Comparison of ENCODE assay signal across 25 cellular contexts in the genomic region with DNA sequence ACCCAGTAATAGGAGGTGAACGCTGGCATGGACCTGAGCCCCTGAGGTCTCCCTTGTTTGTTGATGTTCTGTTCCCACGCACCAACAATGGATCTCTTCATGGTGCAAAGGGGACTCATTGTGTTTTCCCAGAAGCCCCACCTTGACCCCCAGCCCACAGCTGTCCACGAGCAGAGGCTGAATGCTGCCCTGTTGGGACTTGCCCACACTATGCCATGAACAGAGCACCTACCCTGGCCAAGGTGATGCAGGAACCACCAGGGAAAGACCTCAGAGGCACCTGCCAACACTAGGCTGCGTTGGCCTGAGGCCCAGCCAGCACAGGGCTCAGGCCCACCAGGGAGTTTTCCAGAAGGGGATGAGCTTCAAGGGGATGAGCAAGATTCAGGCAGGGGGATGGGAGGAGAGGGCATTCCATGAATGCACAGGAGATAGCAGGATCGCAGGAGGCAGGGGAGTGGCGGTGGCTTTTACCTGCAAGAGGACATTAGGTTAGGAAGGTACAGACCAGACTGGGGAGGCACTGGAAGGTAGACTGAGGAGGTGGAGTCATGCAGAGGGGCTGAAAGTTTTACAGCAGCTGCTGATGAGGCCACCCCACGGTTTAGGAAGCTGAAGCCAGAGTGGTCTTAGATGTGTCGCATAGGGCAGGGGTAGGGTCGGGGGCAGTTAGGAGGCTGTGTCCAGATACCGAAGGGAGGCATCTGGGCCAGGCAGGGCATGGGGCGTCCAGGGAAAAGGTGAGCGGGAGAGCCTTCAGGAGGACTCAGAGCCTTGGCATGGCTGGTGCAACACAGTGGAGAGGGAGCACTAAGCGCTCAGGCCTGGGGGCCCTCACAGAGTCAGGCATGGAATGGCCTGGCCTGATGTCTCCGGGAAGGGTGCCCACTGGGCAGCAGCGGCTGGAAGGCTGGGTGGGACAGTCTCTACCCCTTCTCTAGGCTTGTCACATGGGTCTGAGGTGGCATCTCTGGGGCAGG. TPM values are rescaled to one million over a fixed set of nuclear protein-coding genes. Genes with fewer than 3 reads are reported as not detected.
DNase-seq lines count a peak whose midpoint lies in the region; ATAC-seq and TF ChIP-seq lines count a peak whose summit lies in the region.
"Had no signal": no experiment of that assay in that cellular context is flagged by ENCODE, and none has a peak within 500 bp of the region (broad histone marks: within the 10 kb centered on the region; RNA-seq: fewer than 3 reads in every experiment).

No MANE protein-coding gene starts in this region.

- no peaks in the 10 kb centered on the region for H3K27me3 ChIP-seq in PC-9 (ENCODE audit: insufficient read depth, low read depth)
- H3K27me3 ChIP-seq: cardiac muscle cell, pancreas, uterus had no signal

- peak overlapping the region; percentile 26 for H3K4me2 ChIP-seq in PC-9

- no peaks in the 10 kb centered on the region for H3K9me2 ChIP-seq in PC-9 (ENCODE audit: insufficient read depth)

- no peak overlapping the region for H3K4me3 ChIP-seq in PC-9
- H3K4me3 ChIP-seq: cardiac muscle cell, HAP-1, pancreas, SJCRH30, uterus had no signal

- peak overlapping the region; percentile 18 for H3K27ac Mint-ChIP-seq in endothelial cell (ENCODE audit: unreplicated experiment)
- H3K27ac Mint-ChIP-seq in stimulated activated effector memory CD8-positive, alpha-beta T cell treated with anti-CD3 and anti-CD28 coated beads, Interleukin-12 subunit alpha, Interleukin-12 subunit beta, amount 100 ng/mL, for 72 hours, result peak overlapping the region; percentile 30
- no peak overlapping the region for H3K27ac Mint-ChIP-seq in activated CD4-positive, alpha-beta memory T cell treated with anti-CD3 and anti-CD28 coated beads, Interleukin-2, amount 10 ng/mL, durations not matched to agents 7 days and 5 days
- H3K27ac Mint-ChIP-seq: activated naive CD4-positive, alpha-beta T cell treated with anti-CD3 and anti-CD28 coated beads for 36 hours; activated T-cell treated with anti-CD3 and anti-CD28 coated beads, Interleukin-2, amount 50 U/mL, for 24 hours had no signal

- H3K4me3 Mint-ChIP-seq in endothelial cell (ENCODE audit: unreplicated experiment), result no peak overlapping the region
- no peak overlapping the region for H3K4me3 Mint-ChIP-seq in stimulated activated effector memory CD8-positive, alpha-beta T cell treated with anti-CD3 and anti-CD28 coated beads, Interleukin-12 subunit alpha, Interleukin-12 subunit beta, amount 100 ng/mL, for 72 hours
- H3K4me3 Mint-ChIP-seq in activated CD4-positive, alpha-beta memory T cell treated with anti-CD3 and anti-CD28 coated beads, Interleukin-2, amount 10 ng/mL, durations not matched to agents 7 days and 5 days, result no peak overlapping the region
- H3K4me3 Mint-ChIP-seq: activated naive CD4-positive, alpha-beta T cell treated with anti-CD3 and anti-CD28 coated beads for 36 hours; activated T-cell treated with anti-CD3 and anti-CD28 coated beads, Interleukin-2, amount 50 U/mL, for 24 hours; naive thymus-derived CD8-positive, alpha-beta T cell; T-cell had no signal

- H3K27me3 Mint-ChIP-seq in endothelial cell (ENCODE audit: unreplicated experiment), result peaks cover 3% of the 10 kb centered on the region
- no peaks in the 10 kb centered on the region for H3K27me3 Mint-ChIP-seq in activated CD4-positive, alpha-beta memory T cell treated with anti-CD3 and anti-CD28 coated beads, Interleukin-2, amount 10 ng/mL, durations not matched to agents 7 days and 5 days
- H3K27me3 Mint-ChIP-seq: activated T-cell treated with anti-CD3 and anti-CD28 coated beads, Interleukin-2, amount 50 U/mL, for 24 hours; naive thymus-derived CD8-positive, alpha-beta T cell; T-cell had no signal

- H3F3A ChIP-seq in PC-9 (ENCODE audit: insufficient read depth, low read depth), result peaks cover 29% of the 10 kb centered on the region

- no peaks in the 10 kb centered on the region for H3K79me2 ChIP-seq in PC-9 (ENCODE audit: low read depth)

- no peak overlapping the region for H2AFZ ChIP-seq in PC-9

- POLR2A ChIA-PET in PC-9 (lab: Charles Lee; ENCODE audit: unreplicated experiment), result no interaction called here
- POLR2A ChIA-PET in activated CD4-positive, alpha-beta memory T cell treated with anti-CD3 and anti-CD28 coated beads, Interleukin-2, amount 10 ng/mL, durations not matched to agents 7 days and 5 days (lab: Charles Lee), result no interaction called here

- intact Hi-C loops in PC-9 (cut with micrococcal nuclease; ENCODE audit: unreplicated experiment), result no loop called here

- no peaks in the 10 kb centered on the region for H3K36me3 ChIP-seq in PC-9 (ENCODE audit: low read depth)
- H3K36me3 ChIP-seq: cardiac muscle cell, HAP-1, pancreas, SJCRH30, uterus had no signal

- H3K9me3 Mint-ChIP-seq in endothelial cell (ENCODE audit: unreplicated experiment), result no peaks in the 10 kb centered on the region
- H3K9me3 Mint-ChIP-seq in stimulated activated effector memory CD8-positive, alpha-beta T cell treated with anti-CD3 and anti-CD28 coated beads, Interleukin-12 subunit alpha, Interleukin-12 subunit beta, amount 100 ng/mL, for 72 hours, result no peaks in the 10 kb centered on the region
- no peaks in the 10 kb centered on the region for H3K9me3 Mint-ChIP-seq in activated CD4-positive, alpha-beta memory T cell treated with anti-CD3 and anti-CD28 coated beads, Interleukin-2, amount 10 ng/mL, durations not matched to agents 7 days and 5 days
- H3K9me3 Mint-ChIP-seq: activated naive CD4-positive, alpha-beta T cell treated with anti-CD3 and anti-CD28 coated beads for 36 hours; activated T-cell treated with anti-CD3 and anti-CD28 coated beads, Interleukin-2, amount 50 U/mL, for 24 hours; naive thymus-derived CD8-positive, alpha-beta T cell; T-cell had no signal

- H3K36me3 Mint-ChIP-seq in endothelial cell (ENCODE audit: low read depth, unreplicated experiment), result no peaks in the 10 kb centered on the region
- no peaks in the 10 kb centered on the region for H3K36me3 Mint-ChIP-seq in stimulated activated effector memory CD8-positive, alpha-beta T cell treated with anti-CD3 and anti-CD28 coated beads, Interleukin-12 subunit alpha, Interleukin-12 subunit beta, amount 100 ng/mL, for 72 hours
- H3K36me3 Mint-ChIP-seq in activated CD4-positive, alpha-beta memory T cell treated with anti-CD3 and anti-CD28 coated beads, Interleukin-2, amount 10 ng/mL, durations not matched to agents 7 days and 5 days (ENCODE audit: low read depth), result no peaks in the 10 kb centered on the region
- H3K36me3 Mint-ChIP-seq: naive thymus-derived CD8-positive, alpha-beta T cell; T-cell had no signal

- peaks cover 10% of the 10 kb centered on the region for H3K4me1 Mint-ChIP-seq in endothelial cell (ENCODE audit: unreplicated experiment)
- H3K4me1 Mint-ChIP-seq in stimulated activated effector memory CD8-positive, alpha-beta T cell treated with anti-CD3 and anti-CD28 coated beads, Interleukin-12 subunit alpha, Interleukin-12 subunit beta, amount 100 ng/mL, for 72 hours, result peaks cover 5% of the 10 kb centered on the region
- H3K4me1 Mint-ChIP-seq in activated CD4-positive, alpha-beta memory T cell treated with anti-CD3 and anti-CD28 coated beads, Interleukin-2, amount 10 ng/mL, durations not matched to agents 7 days and 5 days, result peaks cover 3% of the 10 kb centered on the region

- DNase-seq in PC-9 (no peak), endothelial cell (ENCODE audit: low spot score) (no peak), COR-L47 (lab: John Stamatoyannopoulos, UW) (no peak), putamen (ENCODE audit: low spot score) (no peak)
- DNase-seq in stimulated activated effector memory CD8-positive, alpha-beta T cell treated with anti-CD3 and anti-CD28 coated beads, Interleukin-12 subunit alpha, Interleukin-12 subunit beta, amount 100 ng/mL, for 72 hours (ENCODE audit: low spot score in 2 of 2), result no peak
- no peak for DNase-seq in activated CD4-positive, alpha-beta memory T cell treated with anti-CD3 and anti-CD28 coated beads, Interleukin-2, amount 10 ng/mL, durations not matched to agents 7 days and 5 days
- DNase-seq: activated CD4-positive, alpha-beta T cell treated with anti-CD3 and anti-CD28 coated beads for 1 hour; activated CD8-positive, alpha-beta memory T cell treated with anti-CD3 and anti-CD28 coated beads for 24 hours; activated naive CD4-positive, alpha-beta T cell treated with anti-CD3 and anti-CD28 coated beads for 36 hours; activated T-cell treated with anti-CD3 and anti-CD28 coated beads, Interleukin-2, amount 50 U/mL, for 24 hours; amniotic stem cell; mammary epithelial cell; naive thymus-derived CD8-positive, alpha-beta T cell; NCI-H1092; NCI-H2029 treated with DMSO at 0.1 percent for 48 hours; NCI-H82; OCI-M1; pancreas; SJCRH30; T-cell; uterus had no signal

- no peaks in the 10 kb centered on the region for H3K9me3 ChIP-seq in PC-9 (ENCODE audit: insufficient read depth, low read depth)
- H3K9me3 ChIP-seq: HAP-1, pancreas, SJCRH30, uterus had no signal

- CTCF ChIA-PET in PC-9 (lab: Charles Lee), result interaction anchor here (0.6 kb wide), 1 partner anchor 25 kb away, joined by 14 read pairs; no protein-coding TSS in a partner anchor
- CTCF ChIA-PET in activated CD4-positive, alpha-beta memory T cell treated with anti-CD3 and anti-CD28 coated beads, Interleukin-2, amount 10 ng/mL, durations not matched to agents 7 days and 5 days (lab: Charles Lee), result no interaction called here

- H4K20me1 ChIP-seq in PC-9 (ENCODE audit: insufficient read depth), result no peaks in the 10 kb centered on the region

- H3K4me1 ChIP-seq in PC-9 (replicated peaks; ENCODE audit: insufficient read depth), result peaks cover 74% of the 10 kb centered on the region
- H3K4me1 ChIP-seq: HAP-1, pancreas, uterus had no signal

- ATAC-seq in stimulated activated effector memory CD8-positive, alpha-beta T cell treated with anti-CD3 and anti-CD28 coated beads, Interleukin-12 subunit alpha, Interleukin-12 subunit beta, amount 100 ng/mL, for 72 hours, result no peak
- ATAC-seq: naive thymus-derived CD8-positive, alpha-beta T cell; T-cell had no signal

- no TSS peak for BruUV-seq in PC-9 (replicated peaks; lab: Mats Ljungman, UMichigan)

- H3K27ac ChIP-seq in PC-9, result peak overlapping the region; percentile 44
- H3K27ac ChIP-seq: C4-2B, cardiac muscle cell, pancreas, SJCRH30, uterus had no signal

- TF ChIP-seq CTCF in PC-9 (conservative IDR thresholded peaks at IDR 0.05) (no peak), endothelial cell (IDR thresholded peaks at IDR 0.05; ENCODE audit: unreplicated experiment) (no peak)

RNA-seq across cellular contexts. Expression of gene PHGR1, which starts 4.0 kb away (rescaled TPM):
- total RNA-seq in PC-9 (2021) (not detected in 2 replicates), endothelial cell (ENCODE audit: unreplicated experiment) (not detected)
- total RNA-seq in activated CD4-positive, alpha-beta memory T cell treated with anti-CD3 and anti-CD28 coated beads, Interleukin-2, amount 10 ng/mL, durations not matched to agents 7 days and 5 days, result not detected
- total RNA-seq: activated naive CD4-positive, alpha-beta T cell treated with anti-CD3 and anti-CD28 coated beads for 36 hours; cardiac muscle cell; mammary epithelial cell; naive thymus-derived CD8-positive, alpha-beta T cell; sciatic nerve; SJCRH30 had no signal

RNA-seq across cellular contexts. Expression of gene CCDC9B, which starts 6.1 kb away (rescaled TPM):
- 141 and 168 TPM in 2 replicates for total RNA-seq in PC-9 (2021)
- 0.92 TPM for total RNA-seq in endothelial cell (ENCODE audit: unreplicated experiment)
- total RNA-seq in activated CD4-positive, alpha-beta memory T cell treated with anti-CD3 and anti-CD28 coated beads, Interleukin-2, amount 10 ng/mL, durations not matched to agents 7 days and 5 days, result 1 to 10 TPM; 2.0 to 2.6 TPM

RNA-seq across cellular contexts. Expression of gene DISP2, which starts 11.2 kb away (rescaled TPM):
- total RNA-seq in PC-9 (2021), result 0.35 and 0.63 TPM in 2 replicates
- total RNA-seq in endothelial cell (ENCODE audit: unreplicated experiment), result 3.6 TPM
- total RNA-seq in activated CD4-positive, alpha-beta memory T cell treated with anti-CD3 and anti-CD28 coated beads, Interleukin-2, amount 10 ng/mL, durations not matched to agents 7 days and 5 days, result under 1 TPM; 0.03 to 0.18 TPM

RNA-seq across cellular contexts. Expression of gene INAFM2, which starts 23.4 kb away (rescaled TPM):
- total RNA-seq in PC-9 (2021) (2.4 and 3.1 TPM in 2 replicates), endothelial cell (ENCODE audit: unreplicated experiment) (17.7 TPM)
- total RNA-seq in activated CD4-positive, alpha-beta memory T cell treated with anti-CD3 and anti-CD28 coated beads, Interleukin-2, amount 10 ng/mL, durations not matched to agents 7 days and 5 days, result 1 to 10 TPM; 8.7 to 8.9 TPM

RNA-seq across cellular contexts. Expression of gene KNSTRN, which starts 35.7 kb away (rescaled TPM):
- total RNA-seq in PC-9 (2021), result 85.2 and 95.6 TPM in 2 replicates
- total RNA-seq in endothelial cell (ENCODE audit: unreplicated experiment), result 26.0 TPM
- 10 to 100 TPM; 54.2 to 54.3 TPM for total RNA-seq in activated CD4-positive, alpha-beta memory T cell treated with anti-CD3 and anti-CD28 coated beads, Interleukin-2, amount 10 ng/mL, durations not matched to agents 7 days and 5 days

Comparison
In these comparisons a context has a peak if more than half of its experiments do, and no peak if none do; other contexts are left out.
1. RNA of gene CCDC9B, which starts 6.1 kb away (total RNA-seq): 141 to 168 TPM in PC-9; 2.0 to 2.6 TPM in activated CD4-positive, alpha-beta memory T cell treated with anti-CD3 and anti-CD28 coated beads, Interleukin-2, amount 10 ng/mL, durations not matched to agents 7 days and 5 days and 0.92 TPM in endothelial cell (single experiment); every median in the first group is over 10 times any median in the second.